In the genomic region with DNA sequence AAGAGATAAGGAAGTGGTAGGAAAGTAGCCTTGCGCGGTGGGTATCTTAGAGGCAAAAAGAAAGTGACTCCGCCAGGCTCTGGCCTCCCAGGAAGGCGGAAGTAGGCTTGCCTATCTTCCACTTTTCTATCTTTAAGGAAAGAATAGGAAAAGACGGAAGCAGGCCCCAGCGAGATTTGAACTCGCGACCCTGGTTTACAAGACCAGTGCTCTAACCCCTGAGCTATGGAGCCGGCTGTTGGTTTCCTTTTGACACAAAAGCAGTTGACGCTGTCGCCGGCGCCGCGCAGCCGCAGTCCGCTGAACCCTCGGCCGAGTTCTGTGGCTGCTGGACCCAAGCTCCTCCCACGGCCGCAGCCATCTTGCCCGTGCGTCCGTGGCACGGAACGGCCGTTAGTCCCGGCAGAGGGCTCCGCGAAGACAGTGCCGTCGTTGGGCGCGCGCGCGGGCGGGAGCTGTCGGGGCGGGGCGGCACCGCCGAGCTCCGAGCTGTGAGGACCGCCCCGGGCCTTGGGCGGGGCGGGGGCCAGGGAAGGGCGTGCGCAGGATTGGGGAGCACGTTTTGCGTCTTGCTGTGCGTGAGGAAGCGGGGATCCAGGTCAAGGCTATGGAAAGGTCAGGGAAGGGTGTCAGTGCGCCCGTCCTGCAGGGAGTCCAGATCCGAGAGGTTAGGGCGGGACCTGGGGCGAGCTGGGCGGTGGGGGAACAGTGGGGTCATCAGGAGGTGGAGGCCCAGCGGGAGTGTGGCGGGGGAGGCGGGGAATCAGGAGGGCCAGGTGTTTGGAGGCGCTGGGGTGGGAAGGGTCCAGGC, we compare ENCODE assay signal across 2 cellular contexts.
TF ChIP-seq lines count a peak whose summit lies in the region.

No MANE protein-coding gene starts in this region.

TF ChIP-seq in WTC11, 78 proteins besides CTCF, POLR2A, EP300 and RAD21 (continued from another document and continues in another):
- TF ChIP-seq, protein P1, sequence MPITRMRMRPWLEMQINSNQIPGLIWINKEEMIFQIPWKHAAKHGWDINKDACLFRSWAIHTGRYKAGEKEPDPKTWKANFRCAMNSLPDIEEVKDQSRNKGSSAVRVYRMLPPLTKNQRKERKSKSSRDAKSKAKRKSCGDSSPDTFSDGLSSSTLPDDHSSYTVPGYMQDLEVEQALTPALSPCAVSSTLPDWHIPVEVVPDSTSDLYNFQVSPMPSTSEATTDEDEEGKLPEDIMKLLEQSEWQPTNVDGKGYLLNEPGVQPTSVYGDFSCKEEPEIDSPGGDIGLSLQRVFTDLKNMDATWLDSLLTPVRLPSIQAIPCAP (CRISPR knock-in tag; IDR thresholded peaks at IDR 0.05) = no peak
- TF ChIP-seq GTF2I (CRISPR knock-in tag; conservative IDR thresholded peaks at IDR 0.05) (no peak), ZSCAN18 (CRISPR knock-in tag; IDR thresholded peaks at IDR 0.05) (no peak), MYBL2 (CRISPR knock-in tag; IDR thresholded peaks at IDR 0.05) (peak; percentile 88), TEAD1 (CRISPR knock-in tag; IDR thresholded peaks at IDR 0.05) (peak; percentile 65), IRF2 (CRISPR knock-in tag; IDR thresholded peaks at IDR 0.05; ENCODE audit: borderline replicate concordance, low read depth) (no peak), ZNF232 (CRISPR knock-in tag; IDR thresholded peaks at IDR 0.05) (0 out of 2 replicates have a peak, but pooled peaks have one; percentile 27), ESRRA (CRISPR knock-in tag; IDR thresholded peaks at IDR 0.05; ENCODE audit: borderline replicate concordance) (peak; percentile 79; the same call in 1 of the 2 replicates), ZBTB21 (CRISPR knock-in tag; IDR thresholded peaks at IDR 0.05; ENCODE audit: borderline replicate concordance) (peak; percentile 90), ERG (CRISPR knock-in tag; IDR thresholded peaks at IDR 0.05) (0 out of 2 replicates have a peak, but pooled peaks have one; percentile 34), MAX (CRISPR knock-in tag; IDR thresholded peaks at IDR 0.05) (peak; percentile 68; the same call in 1 of the 2 replicates), AFF4 (CRISPR knock-in tag; IDR thresholded peaks at IDR 0.05; ENCODE audit: borderline replicate concordance) (peak; percentile 41; the same call in 1 of the 2 replicates), KAT7 (CRISPR knock-in tag; IDR thresholded peaks at IDR 0.05; ENCODE audit: borderline replicate concordance) (peak; percentile 96)
- TF ChIP-seq, protein P2, sequence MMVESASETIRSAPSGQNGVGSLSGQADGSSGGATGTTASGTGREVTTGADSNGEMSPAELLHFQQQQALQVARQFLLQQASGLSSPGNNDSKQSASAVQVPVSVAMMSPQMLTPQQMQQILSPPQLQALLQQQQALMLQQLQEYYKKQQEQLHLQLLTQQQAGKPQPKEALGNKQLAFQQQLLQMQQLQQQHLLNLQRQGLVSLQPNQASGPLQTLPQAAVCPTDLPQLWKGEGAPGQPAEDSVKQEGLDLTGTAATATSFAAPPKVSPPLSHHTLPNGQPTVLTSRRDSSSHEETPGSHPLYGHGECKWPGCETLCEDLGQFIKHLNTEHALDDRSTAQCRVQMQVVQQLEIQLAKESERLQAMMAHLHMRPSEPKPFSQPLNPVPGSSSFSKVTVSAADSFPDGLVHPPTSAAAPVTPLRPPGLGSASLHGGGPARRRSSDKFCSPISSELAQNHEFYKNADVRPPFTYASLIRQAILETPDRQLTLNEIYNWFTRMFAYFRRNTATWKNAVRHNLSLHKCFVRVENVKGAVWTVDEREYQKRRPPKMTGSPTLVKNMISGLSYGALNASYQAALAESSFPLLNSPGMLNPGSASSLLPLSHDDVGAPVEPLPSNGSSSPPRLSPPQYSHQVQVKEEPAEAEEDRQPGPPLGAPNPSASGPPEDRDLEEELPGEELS (CRISPR knock-in tag; IDR thresholded peaks at IDR 0.05) = peak; percentile 32; the same call in 1 of the 2 replicates

TF ChIP-seq in liver, 16 proteins besides CTCF, POLR2A, EP300 and RAD21 (continued from another document):
- TF ChIP-seq REST (IDR thresholded peaks at IDR 0.05) (no peak), RXRA (IDR thresholded peaks at IDR 0.05) (peak; percentile 32 to 74), SP1 (IDR thresholded peaks at IDR 0.05) (peak; percentile 28)
- TF ChIP-seq, protein P3, sequence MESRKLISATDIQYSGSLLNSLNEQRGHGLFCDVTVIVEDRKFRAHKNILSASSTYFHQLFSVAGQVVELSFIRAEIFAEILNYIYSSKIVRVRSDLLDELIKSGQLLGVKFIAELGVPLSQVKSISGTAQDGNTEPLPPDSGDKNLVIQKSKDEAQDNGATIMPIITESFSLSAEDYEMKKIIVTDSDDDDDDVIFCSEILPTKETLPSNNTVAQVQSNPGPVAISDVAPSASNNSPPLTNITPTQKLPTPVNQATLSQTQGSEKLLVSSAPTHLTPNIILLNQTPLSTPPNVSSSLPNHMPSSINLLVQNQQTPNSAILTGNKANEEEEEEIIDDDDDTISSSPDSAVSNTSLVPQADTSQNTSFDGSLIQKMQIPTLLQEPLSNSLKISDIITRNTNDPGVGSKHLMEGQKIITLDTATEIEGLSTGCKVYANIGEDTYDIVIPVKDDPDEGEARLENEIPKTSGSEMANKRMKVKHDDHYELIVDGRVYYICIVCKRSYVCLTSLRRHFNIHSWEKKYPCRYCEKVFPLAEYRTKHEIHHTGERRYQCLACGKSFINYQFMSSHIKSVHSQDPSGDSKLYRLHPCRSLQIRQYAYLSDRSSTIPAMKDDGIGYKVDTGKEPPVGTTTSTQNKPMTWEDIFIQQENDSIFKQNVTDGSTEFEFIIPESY (IDR thresholded peaks at IDR 0.05) = no peak
